Comparison of ENCODE assay signal across 8 cellular contexts in genomic region chr19:45468803-45469131, GRCh38. TPM values are rescaled to one million over a fixed set of nuclear protein-coding genes. Genes with fewer than 3 reads are reported as not detected.
DNase-seq lines count a peak whose midpoint lies in the region; ATAC-seq, FAIRE-seq and TF ChIP-seq lines count a peak whose summit lies in the region.

No MANE protein-coding gene starts in this region.

- H3K27me3 ChIP-seq in K562 (ENCODE audit: control insufficient read depth in 2 of 2, insufficient read depth in 2 of 2, low read length in 2 of 2), result no peaks in the 10 kb centered on the region
- peaks cover 3% of the 10 kb centered on the region for H3K27me3 ChIP-seq in layer of hippocampus (ENCODE audit: control insufficient read depth, insufficient read depth, low read length)
- H3K27me3 ChIP-seq in thoracic aorta (replicated peaks; ENCODE audit: insufficient read depth), result no peaks in the 10 kb centered on the region

- no peak for TF ChIP-seq POLR2A in K562 (conservative IDR thresholded peaks at IDR 0.05)

- no peaks in the 10 kb centered on the region for H4K20me1 ChIP-seq in K562 (replicated peaks; ENCODE audit: control insufficient read depth, insufficient read depth, low read length)

- FAIRE-seq in K562 (lab: Jason Lieb, UNC), result no peak

- H3K9me3 ChIP-seq in KOPT-K1 (ENCODE audit: insufficient read depth, low read length, poor library complexity, severe bottlenecking) (no peaks in the 10 kb centered on the region), K562 (replicated peaks; ENCODE audit: control insufficient read depth, insufficient read depth, low read depth, low read length) (no peaks in the 10 kb centered on the region), thoracic aorta (no peaks in the 10 kb centered on the region)

- TF ChIP-seq CTCF in K562 (IDR thresholded peaks at IDR 0.05 in 2 of 3, conservative IDR thresholded peaks at IDR 0.05 in 1 of 3; ENCODE audit: insufficient read depth in 2 of 3, low read depth in 1 of 3, low read length in 3 of 3) (no peak), thoracic aorta (IDR thresholded peaks at IDR 0.05) (no peak)

- ATAC-seq in Right ventricle myocardium inferior (peak; percentile 3), K562 (peak; percentile 33), thoracic aorta (ENCODE audit: insufficient number of reproducible peaks, low FRiP score, low read depth) (no peak)

- H3K4me1 ChIP-seq in K562 (replicated peaks in 1 of 2; ENCODE audit: control insufficient read depth in 2 of 2, insufficient read depth in 2 of 2, low read length in 2 of 2) (peaks cover 21 to 53% of the 10 kb centered on the region in 2 experiments; a peak in 4 of 5 replicates), thoracic aorta (ENCODE audit: control insufficient read depth in 1 of 2, low read depth in 2 of 2) (peaks cover 9 to 26% of the 10 kb centered on the region in 2 donors)

- peak overlapping the region; percentile 98 for H2AFZ ChIP-seq in K562 (ENCODE audit: low read depth, low read length)

- no peak for TF ChIP-seq EP300 in K562 (IDR thresholded peaks at IDR 0.05; ENCODE audit: low read length)

- POLR2A ChIA-PET in K562 (lab: Yijun Ruan, JAX), result interaction anchor here (0.5 to 4.1 kb wide), 17 partner anchors 9 to 768 kb away, joined by 3 to 51 read pairs (median 4); no protein-coding TSS in a partner anchor

- 0% methylated on average over 11 of the region's 19 CpGs for WGBS in K562 (ENCODE audit: insufficient coverage, low coverage, missing lambda C conversion rate)

- peak overlapping the region; percentile 99 for H3K4me2 ChIP-seq in K562 (ENCODE audit: insufficient read depth, low read length)

- no peak for TF ChIP-seq RAD21 in K562 (CRISPR knock-in tag; conservative IDR thresholded peaks at IDR 0.05 in 1 of 2, IDR thresholded peaks at IDR 0.05 in 1 of 2)

- BruUV-seq in K562 (replicated peaks; lab: Mats Ljungman, UMichigan), result TSS peak; percentile 74

- peak overlapping the region; percentile 33 for H3K27ac ChIP-seq in KOPT-K1 (ENCODE audit: low read depth, low read length, poor library complexity, severe bottlenecking)
- peak overlapping the region; percentile 88 for H3K27ac ChIP-seq in K562 (ENCODE audit: extremely low read depth, low read depth, low read length)
- H3K27ac ChIP-seq in layer of hippocampus (ENCODE audit: low read depth, low read length), result peak overlapping the region; percentile 97
- peak overlapping the region; percentile 97 for H3K27ac ChIP-seq in thoracic aorta

- CTCF ChIA-PET in K562 (lab: Yijun Ruan, JAX; ENCODE audit: low intra/inter-chr PET ratio), result interaction anchor here (0.9 to 2.8 kb wide), 2 partner anchors 10 to 30 kb away, joined by 4 to 11 read pairs; no protein-coding TSS in a partner anchor

- in situ Hi-C loops in K562 (cut with MboI), result no loop called here

- intact Hi-C loops in Right ventricle myocardium inferior (cut with DNase I) (loop anchor here (2.0 kb wide), 1 partner anchor 26 kb away; no protein-coding TSS in a partner anchor), cardiac septum (cut with DNase I) (no loop called here), K562 (cut with micrococcal nuclease) (no loop called here)

- peak overlapping the region; percentile 88 for H3K4me3 ChIP-seq in K562
- H3K4me3 ChIP-seq in thoracic aorta, result peak overlapping the region; percentile 90

- no peaks in the 10 kb centered on the region for H3K9me1 ChIP-seq in K562 (ENCODE audit: control insufficient read depth, insufficient read depth, low read length)

- no peaks in the 10 kb centered on the region for H3K79me2 ChIP-seq in K562 (ENCODE audit: control insufficient read depth, insufficient read depth, low read length)

- H3K9ac ChIP-seq in K562 (ENCODE audit: insufficient read depth in 1 of 2, low read depth in 2 of 2, low read length in 2 of 2), result peak overlapping the region; percentile 87 to 97

- DNase-seq in Right ventricle myocardium inferior (ENCODE audit: missing footprints) (no peak), cardiac septum (ENCODE audit: low spot score) (no peak), K562 (ENCODE audit: extremely low read depth in 1 of 4, low spot score in 3 of 4) (peak in 2 of 4 experiments; percentile 23 to 53), thoracic aorta (ENCODE audit: low spot score) (no peak), NCI-H2029 treated with DMSO at 0.1 percent for 48 hours (lab: John Stamatoyannopoulos, UW) (no peak), amygdala (lab: John Stamatoyannopoulos, UW) (no peak)

- no peaks in the 10 kb centered on the region for H3K36me3 ChIP-seq in KOPT-K1 (ENCODE audit: insufficient read depth, low read length)
- no peaks in the 10 kb centered on the region for H3K36me3 ChIP-seq in K562 (ENCODE audit: control insufficient read depth, insufficient read depth, low read length)
- H3K36me3 ChIP-seq in thoracic aorta, result no peaks in the 10 kb centered on the region

RNA-seq across cellular contexts. Expression of gene FOSB, which starts 1.0 kb away (rescaled TPM):
- 0.32 TPM for total RNA-seq in Right ventricle myocardium inferior
- total RNA-seq in cardiac septum, result 0.94 TPM
- total RNA-seq in K562 (2011; cell fraction: chromatin; rRNA removed; ENCODE audit: low replicate concordance), result 2.1 and 8.8 TPM in 2 replicates
- 4.2 and 6.7 TPM in 2 replicates for total RNA-seq in K562 (2011; cell fraction: nucleolus; rRNA removed)
- 3.9 and 4.5 TPM in 2 replicates for total RNA-seq in K562 (2011; cell fraction: nucleoplasm; rRNA removed)
- 1.2 and 1.6 TPM in 2 replicates for total RNA-seq in K562 (2014; rRNA removed)
- 0.73 TPM in 2 replicates for total RNA-seq in K562 (2014; rRNA removed; fragmentation: Illumina TruSeq; extraction: Trizol)
- 0.18 and 0.26 TPM in 2 replicates for total RNA-seq in K562 (2015; rRNA removed; fragmentation: Illumina TruSeq; extraction: Trizol)
- 2.4 and 2.7 TPM in 2 replicates for total RNA-seq in K562 (2021)
- 0.25 and 0.27 TPM in 2 replicates for polyA plus RNA-seq in K562 (2011; rRNA removed)
- polyA plus RNA-seq in K562 (2011; cell fraction: cytosol; rRNA removed), result 0.32 and 0.52 TPM in 2 replicates
- 1.8 and 3.8 TPM in 2 replicates for polyA plus RNA-seq in K562 (2011; cell fraction: nucleus; rRNA removed)
- polyA plus RNA-seq in K562 (2012), result 0.76 and 1.3 TPM in 2 replicates
- 1.2 and 1.4 TPM in 2 replicates for polyA plus RNA-seq in K562 (2014; fragmentation: Illumina TruSeq; extraction: Trizol)
- under 1 TPM; 0.11 to 0.30 TPM for polyA plus RNA-seq in K562 (2014; fragmentation: Nextera tagmentation; extraction: Ambion mirVana)
- polyA plus RNA-seq in K562 (2014; rRNA removed), result 0.93 and 2.9 TPM in 2 replicates
- polyA minus RNA-seq in K562 (2011; rRNA and poly(A)+ RNA removed), result 0.54 and 0.77 TPM in 2 replicates
- polyA minus RNA-seq in K562 (2011; cell fraction: cytosol; rRNA and poly(A)+ RNA removed), result 0.55 and 0.76 TPM in 2 replicates
- 2.8 and 3.6 TPM in 2 replicates for polyA minus RNA-seq in K562 (2011; cell fraction: nucleus; rRNA and poly(A)+ RNA removed)
- total RNA-seq in thoracic aorta, result 100 to 1,000 TPM; 126 to 587 TPM

RNA-seq across cellular contexts. Expression of gene RTN2, which starts 28.1 kb away (rescaled TPM):
- total RNA-seq in Right ventricle myocardium inferior (30.6 TPM), cardiac septum (15.1 TPM), K562 (2014; rRNA removed) (9.3 and 20.1 TPM in 2 replicates), K562 (2014; rRNA removed; fragmentation: Illumina TruSeq; extraction: Trizol) (6.9 and 7.2 TPM in 2 replicates), K562 (2015; rRNA removed; fragmentation: Illumina TruSeq; extraction: Trizol) (7.2 and 8.3 TPM in 2 replicates), K562 (2021) (21.4 and 24.3 TPM in 2 replicates), thoracic aorta (10 to 100 TPM; 16.0 to 22.6 TPM)
- 9.6 and 30.7 TPM in 2 replicates for total RNA-seq in K562 (2011; cell fraction: chromatin; rRNA removed; ENCODE audit: low replicate concordance)
- total RNA-seq in K562 (2011; cell fraction: nucleolus; rRNA removed), result 33.3 and 36.9 TPM in 2 replicates
- 17.6 and 21.3 TPM in 2 replicates for total RNA-seq in K562 (2011; cell fraction: nucleoplasm; rRNA removed)
- polyA plus RNA-seq in K562 (2011; rRNA removed) (14.1 and 23.1 TPM in 2 replicates), K562 (2014; fragmentation: Illumina TruSeq; extraction: Trizol) (18.6 and 23.7 TPM in 2 replicates), K562 (2014; fragmentation: Nextera tagmentation; extraction: Ambion mirVana) (under 1 TPM; 0.53 to 0.69 TPM), K562 (2014; rRNA removed) (12.3 and 18.7 TPM in 2 replicates)
- polyA plus RNA-seq in K562 (2011; cell fraction: cytosol; rRNA removed), result 28.2 and 40.0 TPM in 2 replicates
- polyA plus RNA-seq in K562 (2011; cell fraction: nucleus; rRNA removed), result 19.8 and 28.9 TPM in 2 replicates
- polyA plus RNA-seq in K562 (2012), result 30.4 and 54.3 TPM in 2 replicates
- 7.4 and 8.3 TPM in 2 replicates for polyA minus RNA-seq in K562 (2011; rRNA and poly(A)+ RNA removed)
- 20.7 and 22.8 TPM in 2 replicates for polyA minus RNA-seq in K562 (2011; cell fraction: cytosol; rRNA and poly(A)+ RNA removed)
- polyA minus RNA-seq in K562 (2011; cell fraction: nucleus; rRNA and poly(A)+ RNA removed), result 9.0 and 16.4 TPM in 2 replicates

RNA-seq across cellular contexts. Expression of gene PPM1N, which starts 29.5 kb away (rescaled TPM):
- 0.65 TPM for total RNA-seq in Right ventricle myocardium inferior
- 0.59 TPM for total RNA-seq in cardiac septum
- 2.8 and 3.4 TPM in 2 replicates for total RNA-seq in K562 (2011; cell fraction: chromatin; rRNA removed; ENCODE audit: low replicate concordance)
- total RNA-seq in K562 (2011; cell fraction: nucleolus; rRNA removed), result 3.5 and 5.0 TPM in 2 replicates
- total RNA-seq in K562 (2011; cell fraction: nucleoplasm; rRNA removed), result 2.3 and 3.4 TPM in 2 replicates
- total RNA-seq in K562 (2014; rRNA removed), result 6.2 and 8.7 TPM in 2 replicates
- 5.4 and 6.1 TPM in 2 replicates for total RNA-seq in K562 (2014; rRNA removed; fragmentation: Illumina TruSeq; extraction: Trizol)
- 6.0 and 6.5 TPM in 2 replicates for total RNA-seq in K562 (2015; rRNA removed; fragmentation: Illumina TruSeq; extraction: Trizol)
- 6.4 and 7.6 TPM in 2 replicates for total RNA-seq in K562 (2021)
- polyA plus RNA-seq in K562 (2011; rRNA removed), result 4.5 and 7.8 TPM in 2 replicates
- polyA plus RNA-seq in K562 (2011; cell fraction: cytosol; rRNA removed), result 7.5 and 9.8 TPM in 2 replicates
- 7.9 and 8.8 TPM in 2 replicates for polyA plus RNA-seq in K562 (2011; cell fraction: nucleus; rRNA removed)
- 9.6 and 13.5 TPM in 2 replicates for polyA plus RNA-seq in K562 (2012)
- polyA plus RNA-seq in K562 (2014; fragmentation: Illumina TruSeq; extraction: Trizol), result 8.5 and 10.4 TPM in 2 replicates
- polyA plus RNA-seq in K562 (2014; fragmentation: Nextera tagmentation; extraction: Ambion mirVana), result 10 to 100 TPM; 13.0 to 15.6 TPM
- polyA plus RNA-seq in K562 (2014; rRNA removed), result 14.0 and 15.7 TPM in 2 replicates
- polyA minus RNA-seq in K562 (2011; rRNA and poly(A)+ RNA removed), result 1.2 and 1.8 TPM in 2 replicates
- 1.1 and 1.3 TPM in 2 replicates for polyA minus RNA-seq in K562 (2011; cell fraction: cytosol; rRNA and poly(A)+ RNA removed)
- 1.5 and 1.8 TPM in 2 replicates for polyA minus RNA-seq in K562 (2011; cell fraction: nucleus; rRNA and poly(A)+ RNA removed)
- total RNA-seq in thoracic aorta, result 1 to 10 TPM; 3.5 to 6.6 TPM

RNA-seq across cellular contexts. Expression of gene VASP, which starts 38.5 kb away (rescaled TPM):
- total RNA-seq in Right ventricle myocardium inferior, result 49.0 TPM
- total RNA-seq in cardiac septum, result 60.4 TPM
- total RNA-seq in K562 (2011; cell fraction: chromatin; rRNA removed; ENCODE audit: low replicate concordance), result 123 and 279 TPM in 2 replicates
- 127 and 148 TPM in 2 replicates for total RNA-seq in K562 (2011; cell fraction: nucleolus; rRNA removed)
- 106 and 127 TPM in 2 replicates for total RNA-seq in K562 (2011; cell fraction: nucleoplasm; rRNA removed)
- 207 and 522 TPM in 2 replicates for total RNA-seq in K562 (2014; rRNA removed)
- total RNA-seq in K562 (2014; rRNA removed; fragmentation: Illumina TruSeq; extraction: Trizol), result 98.6 and 104 TPM in 2 replicates
- 112 and 114 TPM in 2 replicates for total RNA-seq in K562 (2015; rRNA removed; fragmentation: Illumina TruSeq; extraction: Trizol)
- 248 and 261 TPM in 2 replicates for total RNA-seq in K562 (2021)
- polyA plus RNA-seq in K562 (2011; rRNA removed), result 92.0 and 102 TPM in 2 replicates
- 80.7 and 337 TPM in 2 replicates for polyA plus RNA-seq in K562 (2011; cell fraction: cytosol; rRNA removed)
- polyA plus RNA-seq in K562 (2011; cell fraction: nucleus; rRNA removed), result 119 and 149 TPM in 2 replicates
- polyA plus RNA-seq in K562 (2012), result 109 and 183 TPM in 2 replicates
- 169 and 182 TPM in 2 replicates for polyA plus RNA-seq in K562 (2014; fragmentation: Illumina TruSeq; extraction: Trizol)
- 10 to 100 TPM; 16.7 to 22.6 TPM for polyA plus RNA-seq in K562 (2014; fragmentation: Nextera tagmentation; extraction: Ambion mirVana)
- polyA plus RNA-seq in K562 (2014; rRNA removed), result 148 and 251 TPM in 2 replicates
- polyA minus RNA-seq in K562 (2011; rRNA and poly(A)+ RNA removed), result 55.1 and 66.5 TPM in 2 replicates
- 131 and 134 TPM in 2 replicates for polyA minus RNA-seq in K562 (2011; cell fraction: cytosol; rRNA and poly(A)+ RNA removed)
- 72.3 and 93.4 TPM in 2 replicates for polyA minus RNA-seq in K562 (2011; cell fraction: nucleus; rRNA and poly(A)+ RNA removed)
- total RNA-seq in thoracic aorta, result 100 to 1,000 TPM; 208 to 287 TPM

RNA-seq across cellular contexts. Expression of gene ERCC1, which starts 45.0 kb away (rescaled TPM):
- total RNA-seq in Right ventricle myocardium inferior (166 TPM), cardiac septum (89.0 TPM), K562 (2014; rRNA removed) (87.1 and 89.4 TPM in 2 replicates), K562 (2014; rRNA removed; fragmentation: Illumina TruSeq; extraction: Trizol) (31.1 and 37.7 TPM in 2 replicates), K562 (2015; rRNA removed; fragmentation: Illumina TruSeq; extraction: Trizol) (49.9 and 57.3 TPM in 2 replicates), K562 (2021) (75.1 and 75.5 TPM in 2 replicates), thoracic aorta (100 to 1,000 TPM in 1 of 2 donors, 10 to 100 TPM in 1; 99.8 to 224 TPM)
- total RNA-seq in K562 (2011; cell fraction: chromatin; rRNA removed; ENCODE audit: low replicate concordance), result 39.0 and 101 TPM in 2 replicates
- 64.0 and 74.7 TPM in 2 replicates for total RNA-seq in K562 (2011; cell fraction: nucleolus; rRNA removed)
- total RNA-seq in K562 (2011; cell fraction: nucleoplasm; rRNA removed), result 56.7 and 74.6 TPM in 2 replicates
- polyA plus RNA-seq in K562 (2011; rRNA removed) (60.0 and 67.5 TPM in 2 replicates), K562 (2014; fragmentation: Illumina TruSeq; extraction: Trizol) (70.3 and 86.8 TPM in 2 replicates), K562 (2014; fragmentation: Nextera tagmentation; extraction: Ambion mirVana) (10 to 100 TPM in 1 of 2 experiments, 1 to 10 TPM in 1; 9.3 to 17.0 TPM), K562 (2014; rRNA removed) (92.6 and 95.8 TPM in 2 replicates)
- 85.4 and 165 TPM in 2 replicates for polyA plus RNA-seq in K562 (2011; cell fraction: cytosol; rRNA removed)
- 90.3 and 164 TPM in 2 replicates for polyA plus RNA-seq in K562 (2011; cell fraction: nucleus; rRNA removed)
- polyA plus RNA-seq in K562 (2012), result 61.5 and 139 TPM in 2 replicates
- 19.6 and 33.4 TPM in 2 replicates for polyA minus RNA-seq in K562 (2011; rRNA and poly(A)+ RNA removed)
- polyA minus RNA-seq in K562 (2011; cell fraction: cytosol; rRNA and poly(A)+ RNA removed), result 57.8 and 74.6 TPM in 2 replicates
- polyA minus RNA-seq in K562 (2011; cell fraction: nucleus; rRNA and poly(A)+ RNA removed), result 37.8 and 41.3 TPM in 2 replicates

Comparison
In these comparisons a context has a peak if more than half of its experiments do, and no peak if none do; other contexts are left out.
1. H3K27ac ChIP-seq: peak in every context shown above with its lines; median percentile 97 in layer of hippocampus; 97 in thoracic aorta; 88 in K562; 33 in KOPT-K1.
2. RNA of gene FOSB, which starts 1.0 kb away (total RNA-seq): 126 to 587 TPM in thoracic aorta; 0.18 to 8.8 TPM in K562, 0.94 TPM in cardiac septum (single experiment) and 0.32 TPM in Right ventricle myocardium inferior (single experiment); every median in the first group is over 10 times any median in the second.